In the genomic region with DNA sequence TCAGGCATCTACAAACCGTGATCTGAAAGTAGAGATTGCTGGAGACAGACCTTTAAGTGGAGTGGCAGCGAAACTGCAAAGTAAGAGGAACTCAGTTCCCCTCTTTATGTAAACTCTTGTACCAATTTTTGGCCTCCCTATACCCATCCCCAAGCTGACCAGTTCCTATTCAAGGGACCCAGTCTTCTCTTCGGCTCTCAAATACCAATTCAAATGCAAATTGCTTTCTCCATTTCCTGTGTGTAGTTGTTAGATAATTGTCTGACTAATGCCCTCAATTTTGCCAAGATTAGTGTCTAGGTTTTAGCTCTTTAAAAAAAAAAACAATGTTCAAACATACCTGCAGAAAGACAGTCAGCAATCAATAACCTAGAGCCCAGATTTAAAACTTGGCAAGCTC, we compare ENCODE assay signal across 22 cellular contexts.
DNase-seq lines count a peak whose midpoint lies in the region; ATAC-seq, FAIRE-seq and TF ChIP-seq lines count a peak whose summit lies in the region.
"Had no signal": no experiment of that assay in that cellular context is flagged by ENCODE, and none has a peak within 500 bp of the region (broad histone marks: within the 10 kb centered on the region; RNA-seq: fewer than 3 reads in every experiment).

No MANE protein-coding gene starts in this region.

- no peak overlapping the region for H3K4me3 ChIP-seq in astrocyte (ENCODE audit: insufficient read depth, low read depth, low read length)
- H3K4me3 ChIP-seq: Peyer's patch had no signal

- peaks cover 10% of the 10 kb centered on the region for H3K4me1 ChIP-seq in astrocyte (ENCODE audit: insufficient read depth, low read length)
- H3K4me1 ChIP-seq: Peyer's patch had no signal

- H3K79me2 ChIP-seq in astrocyte (ENCODE audit: insufficient read depth, low read length): no peaks in the 10 kb centered on the region

- H2AFZ ChIP-seq in astrocyte (ENCODE audit: low read depth, low read length): no peak overlapping the region

- FAIRE-seq in astrocyte (lab: Jason Lieb, UNC): no peak
- FAIRE-seq: GM12891, HTR-8/SVneo had no signal

- ATAC-seq in GM19328 (IDR thresholded peaks at IDR 0.05; ENCODE audit: unreplicated experiment): no peak

- no peaks in the 10 kb centered on the region for H3K27me3 Mint-ChIP-seq in astrocyte (ENCODE audit: low read depth, unreplicated experiment)
- H3K27me3 Mint-ChIP-seq in nephron progenitor cell (ENCODE audit: low read depth, poor library complexity): peaks cover 10% of the 10 kb centered on the region

- no peaks in the 10 kb centered on the region for H3K9me3 ChIP-seq in astrocyte (ENCODE audit: insufficient read depth, low read depth, low read length)
- H3K9me3 ChIP-seq: Peyer's patch had no signal

- H3K36me3 Mint-ChIP-seq in astrocyte (ENCODE audit: low read depth, unreplicated experiment) (no peaks in the 10 kb centered on the region), nephron progenitor cell (ENCODE audit: low read depth) (no peaks in the 10 kb centered on the region)
- H3K36me3 Mint-ChIP-seq: CD4-positive, alpha-beta memory T cell had no signal

- H3K4me3 Mint-ChIP-seq in astrocyte (ENCODE audit: unreplicated experiment) (no peak overlapping the region), nephron progenitor cell (no peak overlapping the region)
- H3K4me3 Mint-ChIP-seq: B cell; CD4-positive, alpha-beta memory T cell had no signal

- no peaks in the 10 kb centered on the region for H3K36me3 ChIP-seq in astrocyte (ENCODE audit: insufficient read depth, low read length)
- H3K36me3 ChIP-seq: Peyer's patch had no signal

- H3K9me3 Mint-ChIP-seq in astrocyte (ENCODE audit: unreplicated experiment) (no peaks in the 10 kb centered on the region), nephron progenitor cell (no peaks in the 10 kb centered on the region)

- H3K27ac Mint-ChIP-seq in astrocyte (ENCODE audit: unreplicated experiment): no peak overlapping the region
- peak overlapping the region; percentile 26 for H3K27ac Mint-ChIP-seq in nephron progenitor cell
- H3K27ac Mint-ChIP-seq: B cell; CD4-positive, alpha-beta memory T cell had no signal

- peak overlapping the region; percentile 22 for H3K4me2 ChIP-seq in astrocyte (ENCODE audit: low read length)

- TF ChIP-seq CTCF in astrocyte (IDR thresholded peaks at IDR 0.05; ENCODE audit: insufficient read depth, low read depth, low read length) (no peak), nephron progenitor cell (IDR thresholded peaks at IDR 0.05) (no peak)

- H3K27ac ChIP-seq in astrocyte (ENCODE audit: low read depth, low read length): no peak overlapping the region
- H3K27ac ChIP-seq: 22Rv1, HL-60, Peyer's patch had no signal

- H3K27me3 ChIP-seq in astrocyte (ENCODE audit: insufficient read depth, low read length): no peaks in the 10 kb centered on the region
- H3K27me3 ChIP-seq: Peyer's patch had no signal

- H4K20me1 ChIP-seq in astrocyte (ENCODE audit: insufficient read depth, low read length): no peaks in the 10 kb centered on the region

- DNase-seq in NCI-H1417 (lab: John Stamatoyannopoulos, UW): peak in 2 of 3 experiments; percentile 12 to 55
- DNase-seq in NCI-H1417 treated with DMSO at 0.1 percent for 48 hours (lab: John Stamatoyannopoulos, UW): no peak
- DNase-seq in NCI-H146 treated with DMSO at 0.1 percent for 48 hours (lab: John Stamatoyannopoulos, UW; ENCODE audit: unreplicated experiment): peak; percentile 93
- peak; percentile 35 for DNase-seq in astrocyte (ENCODE audit: low read depth)
- no peak for DNase-seq in nephron progenitor cell
- DNase-seq in iPS-NIHi11 (ENCODE audit: low spot score): no peak
- DNase-seq in CD1c-positive myeloid dendritic cell (ENCODE audit: extremely low spot score): no peak
- DNase-seq: CD4-positive, alpha-beta memory T cell; DMS153; HCEC 1CT; IMR-90; NCI-H1048; NCI-H187; NCI-H2107; NCI-H226; Peyer's patch had no signal

- H3K4me1 Mint-ChIP-seq in astrocyte (ENCODE audit: low read depth, unreplicated experiment) (peaks cover 7% of the 10 kb centered on the region), nephron progenitor cell (peaks cover 12% of the 10 kb centered on the region)
- H3K4me1 Mint-ChIP-seq: B cell; CD4-positive, alpha-beta memory T cell had no signal

- H3K9ac ChIP-seq in astrocyte (ENCODE audit: low read length): no peak overlapping the region

Comparison
In these comparisons a context has a peak if more than half of its experiments do, and no peak if none do; other contexts are left out.
1. DNase-seq: peak in NCI-H1417 (2 of 3), NCI-H146 treated with DMSO at 0.1 percent for 48 hours (single experiment) and astrocyte (single experiment); none in NCI-H1417 treated with DMSO at 0.1 percent for 48 hours (single experiment), nephron progenitor cell (single experiment), iPS-NIHi11 (single experiment) and CD1c-positive myeloid dendritic cell (single experiment).